ENCODE assay signal across 20 cellular contexts in genomic region chr13:101576452-101576851, GRCh38.
DNase-seq lines count a peak whose midpoint lies in the region; ATAC-seq, FAIRE-seq and TF ChIP-seq lines count a peak whose summit lies in the region.
"Had no signal": no experiment of that assay in that cellular context is flagged by ENCODE, and none has a peak within 500 bp of the region (broad histone marks: within the 10 kb centered on the region; RNA-seq: fewer than 3 reads in every experiment).

No MANE protein-coding gene starts in this region.

- H3K9ac ChIP-seq in smooth muscle cell (ENCODE audit: low read depth) = no peak overlapping the region

- peaks cover 6% of the 10 kb centered on the region for H3K4me1 ChIP-seq in RWPE2 (ENCODE audit: insufficient read depth, poor library complexity, severe bottlenecking)
- H3K4me1 ChIP-seq in smooth muscle cell (ENCODE audit: low read depth) = no peaks in the 10 kb centered on the region

- DNase-seq in NCI-H446 treated with DMSO at 0.1 percent for 48 hours (lab: John Stamatoyannopoulos, UW) (peak; percentile 10), NCI-H446 (lab: John Stamatoyannopoulos, UW) (no peak), RWPE2 (ENCODE audit: low spot score) (no peak), epithelial cell of esophagus (ENCODE audit: low read depth) (peak; percentile 43), smooth muscle cell (lab: John Stamatoyannopoulos, UW; ENCODE audit: unreplicated experiment) (no peak), NCI-H82 treated with DMSO at 0.1 percent for 48 hours (lab: John Stamatoyannopoulos, UW; ENCODE audit: unreplicated experiment) (no peak), HTR-8/SVneo (ENCODE audit: insufficient read length, low spot score) (no peak)
- DNase-seq: 8988T; activated CD8-positive, alpha-beta memory T cell treated with anti-CD3 and anti-CD28 coated beads, Interleukin-2, amount 10 ng/mL, durations not matched to agents 7 days and 5 days; caudate nucleus; CD4-positive, alpha-beta memory T cell; MV-4-11; NCI-H2029 treated with DMSO at 0.1 percent for 48 hours; NCI-H526; T-helper 1 cell had no signal

- H3K27me3 ChIP-seq in RWPE2 (ENCODE audit: insufficient read depth, poor library complexity, severe bottlenecking) = no peaks in the 10 kb centered on the region
- no peaks in the 10 kb centered on the region for H3K27me3 ChIP-seq in smooth muscle cell (ENCODE audit: low read depth)
- H3K27me3 ChIP-seq: neutrophil had no signal

- TF ChIP-seq CTCF in RWPE2 (IDR thresholded peaks at IDR 0.05; ENCODE audit: poor library complexity, severe bottlenecking) (no peak), epithelial cell of esophagus (IDR thresholded peaks at IDR 0.05; ENCODE audit: insufficient read depth, low read depth, low read length, missing control alignments) (no peak), smooth muscle cell (IDR thresholded peaks at IDR 0.05; ENCODE audit: borderline replicate concordance, insufficient read depth, poor library complexity, severe bottlenecking) (no peak)

- peak overlapping the region; percentile 10 for H2AFZ ChIP-seq in smooth muscle cell (ENCODE audit: low read depth)

- H3K4me3 ChIP-seq in RWPE2 (ENCODE audit: severe bottlenecking) (no peak overlapping the region), epithelial cell of esophagus (ENCODE audit: low read length) (no peak overlapping the region), smooth muscle cell (no peak overlapping the region)

- H3K79me2 ChIP-seq in smooth muscle cell (ENCODE audit: low read depth) = no peaks in the 10 kb centered on the region

- no peaks in the 10 kb centered on the region for H4K20me1 ChIP-seq in smooth muscle cell (ENCODE audit: low read depth)

- H3F3A ChIP-seq in smooth muscle cell (ENCODE audit: low read depth) = no peaks in the 10 kb centered on the region

- H3K27ac ChIP-seq in RWPE2 (ENCODE audit: poor library complexity, severe bottlenecking) (no peak overlapping the region), smooth muscle cell (ENCODE audit: low read depth) (no peak overlapping the region)
- H3K27ac ChIP-seq: neutrophil had no signal

- FAIRE-seq in HTR-8/SVneo (lab: Jason Lieb, UNC) = no peak
- FAIRE-seq: GM12892, islet of Langerhans had no signal

- H3K9me3 ChIP-seq in RWPE2 (ENCODE audit: severe bottlenecking) (no peaks in the 10 kb centered on the region), smooth muscle cell (replicated peaks; ENCODE audit: low read depth) (no peaks in the 10 kb centered on the region)
- H3K9me3 ChIP-seq: neutrophil had no signal

- no peak overlapping the region for H3K4me2 ChIP-seq in smooth muscle cell

- peak; percentile 65; the same call in 2 of the 3 replicates for ATAC-seq in RWPE2 (ENCODE audit: low read depth)
- ATAC-seq in GM21447 (IDR thresholded peaks at IDR 0.05; ENCODE audit: unreplicated experiment) = no peak
- ATAC-seq: activated CD8-positive, alpha-beta memory T cell treated with anti-CD3 and anti-CD28 coated beads, Interleukin-2, amount 10 ng/mL, durations not matched to agents 7 days and 5 days; HCT116 had no signal

- H3K36me3 ChIP-seq in RWPE2 (ENCODE audit: low read depth) (no peaks in the 10 kb centered on the region), smooth muscle cell (ENCODE audit: low read depth) (no peaks in the 10 kb centered on the region)
- H3K36me3 ChIP-seq: neutrophil had no signal

- 54% methylated on average over 4 of the region's 4 CpGs for WGBS in smooth muscle cell (ENCODE audit: low lambda C conversion rate)

Comparison
In these comparisons a context has a peak if more than half of its experiments do, and no peak if none do; other contexts are left out.
1. DNase-seq: peak in NCI-H446 treated with DMSO at 0.1 percent for 48 hours (single experiment) and epithelial cell of esophagus (single experiment); none in NCI-H446 (0 of 2), RWPE2 (single experiment), smooth muscle cell (single experiment), NCI-H82 treated with DMSO at 0.1 percent for 48 hours (single experiment) and HTR-8/SVneo (single experiment).